In genomic region chrX:46759645-46759974, GRCh38 we compare ENCODE assay signal across 8 cellular contexts. TPM values are rescaled to one million over a fixed set of nuclear protein-coding genes. Genes with fewer than 3 reads are reported as not detected.
DNase-seq lines count a peak whose midpoint lies in the region; ATAC-seq, FAIRE-seq and TF ChIP-seq lines count a peak whose summit lies in the region.

No MANE protein-coding gene starts in this region.

- POLR2A ChIA-PET in A673 (lab: Charles Lee; ENCODE audit: low non-redundant PET) (no interaction called here), HepG2 (lab: Yijun Ruan, JAX) (no interaction called here)

- peak overlapping the region; percentile 85 for H3K27ac Mint-ChIP-seq in activated T-helper 2 cell treated with anti-CD3 and anti-CD28 coated beads, Interferon-gamma antibody, Interleukin-2, Interleukin-4, amounts not matched to agents 10 μg/mL and 5 μg/mL and 100 μg/mL, durations not matched to agents 14 hours and 24 hours and 36 hours

- BruUV-seq in A673 (replicated peaks; lab: Mats Ljungman, UMichigan) (no TSS peak), HepG2 (replicated peaks; lab: Mats Ljungman, UMichigan) (no TSS peak)

- H3K9ac ChIP-seq in HepG2 (ENCODE audit: insufficient read depth, low read depth, low read length): peak overlapping the region; percentile 39; the same call in 1 of the 2 replicates

- H3K36me3 ChIP-seq in A673 (ENCODE audit: insufficient read depth, low read length, poor library complexity, severe bottlenecking) (no peaks in the 10 kb centered on the region), HepG2 (replicated peaks in 1 of 2; ENCODE audit: control insufficient read depth in 1 of 2, insufficient read depth in 2 of 2, low read length in 2 of 2) (no peaks in the 10 kb centered on the region)

- H3K9me3 Mint-ChIP-seq in activated T-helper 2 cell treated with anti-CD3 and anti-CD28 coated beads, Interferon-gamma antibody, Interleukin-2, Interleukin-4, amounts not matched to agents 10 μg/mL and 5 μg/mL and 100 μg/mL, durations not matched to agents 14 hours and 24 hours and 36 hours: no peaks in the 10 kb centered on the region

- TF ChIP-seq RAD21 in HepG2 (CRISPR knock-in tag; IDR thresholded peaks at IDR 0.05): no peak

- H3K27me3 ChIP-seq in A673 (replicated peaks; ENCODE audit: insufficient read depth, low read depth, low read length, poor library complexity) (no peaks in the 10 kb centered on the region), HepG2 (ENCODE audit: control insufficient read depth in 1 of 2, insufficient read depth in 2 of 2, low read length in 2 of 2) (no peaks in the 10 kb centered on the region)

- TF ChIP-seq EP300 in HepG2 (IDR thresholded peaks at IDR 0.05; ENCODE audit: low read depth in 2 of 2, low read length in 2 of 2) (no peak), HepG2 (CRISPR knock-in tag; IDR thresholded peaks at IDR 0.05; ENCODE audit: borderline replicate concordance) (no peak)

- FAIRE-seq in HepG2 (lab: Jason Lieb, UNC) (no peak), HTR-8/SVneo (lab: Jason Lieb, UNC) (no peak)

- ATAC-seq in HG03135 (IDR thresholded peaks at IDR 0.05; ENCODE audit: unreplicated experiment) (peak; percentile 14), HepG2 (no peak; the same call in 2 of the 3 replicates), GM21529 (IDR thresholded peaks at IDR 0.05; ENCODE audit: unreplicated experiment) (no peak)

- H3K79me2 ChIP-seq in HepG2 (ENCODE audit: insufficient read depth, low read length): peaks cover 2% of the 10 kb centered on the region

- CTCF ChIA-PET in A673 (lab: Charles Lee): interaction anchor here (0.6 to 1.1 kb wide), 2 partner anchors 37 to 77 kb away, joined by 4 read pairs; partner anchors contain the start of gene RP2
- CTCF ChIA-PET in HepG2 (lab: Yijun Ruan, JAX; ENCODE audit: low intra/inter-chr PET ratio, low total read pairs): interaction anchor here (1.3 to 2.3 kb wide), 3 partner anchors 37 to 270 kb away, joined by 4 to 25 read pairs (median 5); no protein-coding TSS in a partner anchor

- TF ChIP-seq CTCF in A673 (conservative IDR thresholded peaks at IDR 0.05; ENCODE audit: low read depth, low read length) (no peak), HepG2 (CRISPR knock-in tag; IDR thresholded peaks at IDR 0.05) (no peak)

- H3K4me3 ChIP-seq in A673 (ENCODE audit: low read depth, low read length, poor library complexity, severe bottlenecking) (peak overlapping the region; percentile 57), HepG2 (replicated peaks in 1 of 3; ENCODE audit: insufficient read depth in 1 of 3, low read depth in 2 of 3, low read length in 3 of 3) (peak overlapping the region; percentile 59 to 80 (median 69); a peak in 5 of 6 replicates)

- peaks cover 7% of the 10 kb centered on the region for H3K9me3 ChIP-seq in A673 (ENCODE audit: low read depth, low read length, poor library complexity, severe bottlenecking)
- no peaks in the 10 kb centered on the region for H3K9me3 ChIP-seq in HepG2 (ENCODE audit: low read length)

- WGBS in HepG2 (ENCODE audit: low lambda C conversion rate): 6% methylated on average over 3 of the region's 4 CpGs

- intact Hi-C loops in A673 (cut with micrococcal nuclease; ENCODE audit: unreplicated experiment): loop anchor here (1.0 to 2.0 kb wide), 3 partner anchors 37 to 333 kb away; no protein-coding TSS in a partner anchor
- intact Hi-C loops in activated T-helper 2 cell treated with anti-CD3 and anti-CD28 coated beads, Interferon-gamma antibody, Interleukin-2, Interleukin-4, amounts not matched to agents 10 μg/mL and 5 μg/mL and 100 μg/mL, durations not matched to agents 14 hours and 24 hours and 36 hours (cut with micrococcal nuclease): loop anchor here (1.0 to 2.0 kb wide), 3 partner anchors 37 to 77 kb away; partner anchors contain the start of gene RP2
- intact Hi-C loops in HepG2 (cut with micrococcal nuclease; ENCODE audit: unreplicated experiment): loop anchor here (1.0 kb wide), 1 partner anchor 37 kb away; no protein-coding TSS in a partner anchor

- no peaks in the 10 kb centered on the region for H4K20me1 ChIP-seq in HepG2 (ENCODE audit: insufficient read depth, low read length)

- DNase-seq in A673 (ENCODE audit: low spot score) (peak; percentile 72), HepG2 (ENCODE audit: low spot score) (no peak), HTR-8/SVneo (ENCODE audit: insufficient read length, low spot score) (no peak), amygdala (lab: John Stamatoyannopoulos, UW) (no peak), dermis blood vessel endothelial cell (no peak)
- no peak for DNase-seq in activated T-helper 2 cell treated with anti-CD3 and anti-CD28 coated beads, Interferon-gamma antibody, Interleukin-2, Interleukin-4, amounts not matched to agents 10 μg/mL and 5 μg/mL and 100 μg/mL, durations not matched to agents 14 hours and 24 hours and 36 hours (ENCODE audit: low spot score)

- peak overlapping the region; percentile 15 for H2AFZ ChIP-seq in HepG2 (ENCODE audit: low read length)

- in situ Hi-C loops in HepG2 (cut with HindIII; ENCODE audit: extremely low pct_ligation_motif_present, low pct_unique_long_range_greater_than_20kb): no loop called here

- no peak for TF ChIP-seq POLR2A in HepG2 (IDR thresholded peaks at IDR 0.05; ENCODE audit: insufficient read depth in 1 of 2, low read depth in 2 of 2, low read length in 2 of 2)

- peaks cover 22% of the 10 kb centered on the region for H3K4me1 Mint-ChIP-seq in activated T-helper 2 cell treated with anti-CD3 and anti-CD28 coated beads, Interferon-gamma antibody, Interleukin-2, Interleukin-4, amounts not matched to agents 10 μg/mL and 5 μg/mL and 100 μg/mL, durations not matched to agents 14 hours and 24 hours and 36 hours (ENCODE audit: low read depth)

- H3K36me3 Mint-ChIP-seq in activated T-helper 2 cell treated with anti-CD3 and anti-CD28 coated beads, Interferon-gamma antibody, Interleukin-2, Interleukin-4, amounts not matched to agents 10 μg/mL and 5 μg/mL and 100 μg/mL, durations not matched to agents 14 hours and 24 hours and 36 hours (ENCODE audit: low read depth): peaks cover 20% of the 10 kb centered on the region

- H3K4me1 ChIP-seq in A673 (ENCODE audit: insufficient read depth, low read length, poor library complexity, severe bottlenecking) (no peaks in the 10 kb centered on the region), HepG2 (ENCODE audit: insufficient read depth, low read length) (peaks cover 23% of the 10 kb centered on the region)

- H3K4me2 ChIP-seq in HepG2 (ENCODE audit: low read depth, low read length): peak overlapping the region; percentile 85

- peak overlapping the region; percentile 83 for H3K4me3 Mint-ChIP-seq in activated T-helper 2 cell treated with anti-CD3 and anti-CD28 coated beads, Interferon-gamma antibody, Interleukin-2, Interleukin-4, amounts not matched to agents 10 μg/mL and 5 μg/mL and 100 μg/mL, durations not matched to agents 14 hours and 24 hours and 36 hours (ENCODE audit: low read depth)

- H3K27ac ChIP-seq in A673 (ENCODE audit: low read depth, low read length, poor library complexity, severe bottlenecking) (no peak overlapping the region), HepG2 (ENCODE audit: extremely low read length, insufficient read depth, low read length) (no peak overlapping the region)

- no peaks in the 10 kb centered on the region for H3K27me3 Mint-ChIP-seq in activated T-helper 2 cell treated with anti-CD3 and anti-CD28 coated beads, Interferon-gamma antibody, Interleukin-2, Interleukin-4, amounts not matched to agents 10 μg/mL and 5 μg/mL and 100 μg/mL, durations not matched to agents 14 hours and 24 hours and 36 hours (ENCODE audit: low read depth)

RNA-seq across cellular contexts. Expression of gene SLC9A7, which starts 0.7 kb away (rescaled TPM):
- total RNA-seq in A673 (2021) (11.3 and 13.1 TPM in 2 replicates), HepG2 (2016; rRNA removed; fragmentation: Illumina TruSeq; extraction: Trizol) (5.4 and 7.2 TPM in 2 replicates), dermis blood vessel endothelial cell (16.5 and 19.4 TPM in 2 replicates)
- total RNA-seq in activated T-helper 2 cell treated with anti-CD3 and anti-CD28 coated beads, Interferon-gamma antibody, Interleukin-2, Interleukin-4, amounts not matched to agents 10 μg/mL and 5 μg/mL and 100 μg/mL, durations not matched to agents 14 hours and 24 hours and 36 hours: 42.5 and 44.2 TPM in 2 replicates
- 2.0 and 3.5 TPM in 2 replicates for total RNA-seq in HepG2 (2016; cell fraction: cytosol; rRNA removed; fragmentation: Illumina TruSeq; extraction: Trizol; ENCODE audit: low read depth)
- total RNA-seq in HepG2 (2016; cell fraction: insoluble cytoplasmic fraction; rRNA removed; fragmentation: Illumina TruSeq; extraction: Trizol): 3.9 and 7.8 TPM in 2 replicates
- total RNA-seq in HepG2 (2016; cell fraction: membrane; rRNA removed; fragmentation: Illumina TruSeq; extraction: Trizol): 3.7 and 4.7 TPM in 2 replicates
- 6.6 and 8.3 TPM in 2 replicates for total RNA-seq in HepG2 (2016; cell fraction: nucleus; rRNA removed; fragmentation: Illumina TruSeq; extraction: Trizol)
- 5.5 and 5.8 TPM in 2 replicates for polyA plus RNA-seq in HepG2 (2011; rRNA removed)
- polyA plus RNA-seq in HepG2 (2011; cell fraction: cytosol; rRNA removed): 4.7 and 5.0 TPM in 2 replicates
- polyA plus RNA-seq in HepG2 (2011; cell fraction: nucleus; rRNA removed): 5.6 and 6.1 TPM in 2 replicates
- 1.5 and 1.6 TPM in 2 replicates for polyA plus RNA-seq in HepG2 (2012)
- polyA plus RNA-seq in HepG2 (2016; cell fraction: cytosol; fragmentation: Illumina TruSeq; extraction: Trizol; ENCODE audit: low read depth): 0.59 and 0.72 TPM in 2 replicates
- polyA plus RNA-seq in HepG2 (2016; cell fraction: insoluble cytoplasmic fraction; fragmentation: Illumina TruSeq; extraction: Trizol; ENCODE audit: low read depth): 1.6 and 2.0 TPM in 2 replicates
- polyA plus RNA-seq in HepG2 (2016; cell fraction: membrane; fragmentation: Illumina TruSeq; extraction: Trizol; ENCODE audit: low read depth): 1.5 and 1.6 TPM in 2 replicates
- 6.6 and 9.9 TPM in 2 replicates for polyA plus RNA-seq in HepG2 (2016; cell fraction: nucleus; fragmentation: Illumina TruSeq; extraction: Trizol; ENCODE audit: insufficient read depth, low read depth)
- polyA minus RNA-seq in HepG2 (2011; rRNA and poly(A)+ RNA removed; ENCODE audit: low replicate concordance): 6.5 and 21.6 TPM in 2 replicates
- polyA minus RNA-seq in HepG2 (2011; cell fraction: cytosol; rRNA and poly(A)+ RNA removed): 7.3 and 7.9 TPM in 2 replicates
- polyA minus RNA-seq in HepG2 (2011; cell fraction: nucleus; rRNA and poly(A)+ RNA removed): 5.7 and 6.4 TPM in 2 replicates
